In the genomic region with DNA sequence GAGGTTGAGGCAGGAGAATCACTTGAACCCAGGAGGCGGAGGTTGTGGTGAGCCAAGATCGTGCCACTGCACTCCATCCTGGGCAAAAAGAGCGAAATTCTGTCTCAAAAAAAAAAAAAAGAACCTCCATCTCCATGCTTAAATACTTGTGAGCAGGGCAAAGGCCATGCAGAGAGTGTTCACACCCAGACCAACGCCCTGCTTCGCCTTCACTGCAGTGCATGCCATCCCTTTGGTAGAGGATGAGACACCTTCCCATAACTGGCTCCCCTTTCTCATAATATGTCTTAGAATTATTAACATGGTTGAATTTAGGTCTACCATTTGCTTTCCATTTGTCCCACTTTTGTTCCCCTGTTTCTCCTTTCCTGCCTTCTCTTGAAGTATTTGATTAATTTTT, we compare ENCODE assay signal across 23 cellular contexts.
"Had no signal": no experiment of that assay in that cellular context is flagged by ENCODE, and none has a peak within 500 bp of the region (broad histone marks: within the 10 kb centered on the region; RNA-seq: fewer than 3 reads in every experiment).

No MANE protein-coding gene starts in this region.

- H3K27me3 Mint-ChIP-seq: activated CD4-positive, alpha-beta T cell treated with anti-CD3 and anti-CD28 coated beads for 36 hours; activated CD8-positive, alpha-beta T cell treated with anti-CD3 and anti-CD28 coated beads for 36 hours; activated naive CD8-positive, alpha-beta T cell treated with anti-CD3 and anti-CD28 coated beads for 36 hours; T-cell had no signal

- H3K9me3 Mint-ChIP-seq: activated CD8-positive, alpha-beta T cell treated with anti-CD3 and anti-CD28 coated beads for 36 hours; activated naive CD4-positive, alpha-beta T cell treated with anti-CD3 and anti-CD28 coated beads for 36 hours; activated naive CD8-positive, alpha-beta T cell treated with anti-CD3 and anti-CD28 coated beads for 36 hours; activated T-helper 1 cell treated with anti-CD3 and anti-CD28 coated beads, Interleukin-12 subunit alpha, Interleukin-12 subunit beta, Interleukin-2, Interleukin-4 antibody, amounts not matched to agents 30 ng/mL and 10 ng/mL and 1 ng/mL, durations not matched to agents 14 hours and 24 hours and 36 hours; T-cell had no signal

- H3K4me3 Mint-ChIP-seq: activated CD4-positive, alpha-beta T cell treated with anti-CD3 and anti-CD28 coated beads for 36 hours; activated CD8-positive, alpha-beta T cell treated with anti-CD3 and anti-CD28 coated beads for 36 hours; activated naive CD4-positive, alpha-beta T cell treated with anti-CD3 and anti-CD28 coated beads for 36 hours; activated naive CD8-positive, alpha-beta T cell treated with anti-CD3 and anti-CD28 coated beads for 36 hours; activated T-helper 1 cell treated with anti-CD3 and anti-CD28 coated beads, Interleukin-12 subunit alpha, Interleukin-12 subunit beta, Interleukin-2, Interleukin-4 antibody, amounts not matched to agents 30 ng/mL and 10 ng/mL and 1 ng/mL, durations not matched to agents 14 hours and 24 hours and 36 hours; T-cell had no signal

- DNase-seq: activated CD4-positive, alpha-beta T cell treated with anti-CD3 and anti-CD28 coated beads for 36 hours; activated CD8-positive, alpha-beta memory T cell treated with anti-CD3 and anti-CD28 coated beads, Interleukin-2, amount 50 U/mL, for 4 hours; activated CD8-positive, alpha-beta T cell treated with anti-CD3 and anti-CD28 coated beads for 36 hours; activated effector memory CD4-positive, alpha-beta T cell treated with anti-CD3 and anti-CD28 coated beads, Interleukin-2, amount 50 U/mL, for 16 hours; activated naive CD4-positive, alpha-beta T cell treated with anti-CD3 and anti-CD28 coated beads for 36 hours; activated naive CD8-positive, alpha-beta T cell treated with anti-CD3 and anti-CD28 coated beads for 36 hours; brain microvascular endothelial cell; Karpas-422; NCI-H1105 treated with DMSO at 0.1 percent for 48 hours; NCI-H1436 treated with DMSO at 0.1 percent for 48 hours; NCI-H187; NCI-H2081; NCI-H446; NCI-H524; PC-3; SHP77 treated with DMSO at 0.1 percent for 48 hours; T-cell; T-helper 2 cell; T1000; WERI-Rb-1 had no signal

- ATAC-seq: activated CD4-positive, alpha-beta T cell treated with anti-CD3 and anti-CD28 coated beads for 36 hours; activated CD8-positive, alpha-beta T cell treated with anti-CD3 and anti-CD28 coated beads for 36 hours; K562; PC-3; T-cell had no signal

- H3K27me3 ChIP-seq: brain microvascular endothelial cell, cardiac muscle cell had no signal

- H3K4me3 ChIP-seq: cardiac muscle cell, K562 had no signal

- H3K36me3 ChIP-seq: cardiac muscle cell had no signal

- H3K27ac Mint-ChIP-seq: activated CD4-positive, alpha-beta T cell treated with anti-CD3 and anti-CD28 coated beads for 36 hours; activated CD8-positive, alpha-beta T cell treated with anti-CD3 and anti-CD28 coated beads for 36 hours; activated naive CD4-positive, alpha-beta T cell treated with anti-CD3 and anti-CD28 coated beads for 36 hours; activated naive CD8-positive, alpha-beta T cell treated with anti-CD3 and anti-CD28 coated beads for 36 hours; activated T-helper 1 cell treated with anti-CD3 and anti-CD28 coated beads, Interleukin-12 subunit alpha, Interleukin-12 subunit beta, Interleukin-2, Interleukin-4 antibody, amounts not matched to agents 30 ng/mL and 10 ng/mL and 1 ng/mL, durations not matched to agents 14 hours and 24 hours and 36 hours had no signal

- H3K27ac ChIP-seq: brain microvascular endothelial cell, cardiac muscle cell, WERI-Rb-1 had no signal
